Comparison of ENCODE assay signal across 8 cellular contexts in the genomic region with DNA sequence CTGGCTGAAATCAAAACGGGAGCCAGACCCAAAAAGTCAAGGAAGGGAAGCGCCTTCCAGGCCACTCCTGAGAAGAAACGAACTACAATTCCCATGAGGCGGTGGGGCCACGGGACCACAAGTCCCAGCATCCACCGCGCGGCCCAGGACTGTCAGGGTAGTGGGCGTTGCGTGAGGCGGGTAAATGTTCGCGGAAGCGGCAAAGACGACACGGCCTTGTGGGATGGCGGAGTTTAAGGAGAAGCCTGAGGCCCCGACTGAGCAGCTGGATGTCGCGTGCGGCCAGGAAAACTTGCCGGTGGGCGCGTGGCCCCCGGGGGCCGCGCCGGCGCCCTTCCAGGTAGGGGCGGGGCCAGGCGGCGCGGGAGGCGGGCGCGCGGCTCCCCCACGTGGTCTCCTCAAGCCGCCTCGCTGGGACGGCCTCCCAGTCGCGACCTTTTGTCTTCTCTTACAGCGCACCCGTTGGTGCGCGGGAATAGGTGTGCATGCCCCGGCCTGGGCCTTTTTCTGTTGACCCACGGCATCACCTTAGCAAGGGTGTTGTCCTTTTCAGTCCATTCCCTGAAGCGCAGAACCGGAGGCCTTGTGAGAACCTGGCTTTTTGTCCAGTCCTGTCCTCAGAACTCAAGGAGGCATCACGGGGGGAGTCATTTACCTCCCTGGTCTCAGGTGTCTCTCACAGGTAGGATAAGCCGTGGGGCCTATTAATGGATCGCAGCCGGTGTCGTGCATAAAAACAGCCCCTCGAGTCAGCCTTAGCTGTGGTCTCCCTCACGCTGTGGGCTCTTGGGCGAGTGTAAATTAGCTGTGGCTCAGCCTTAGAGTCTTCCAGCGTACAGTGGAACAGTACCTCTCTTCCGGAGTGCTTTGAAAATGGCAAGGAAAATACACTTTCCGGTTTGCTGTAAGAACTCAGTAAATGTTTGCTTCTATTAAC.
DNase-seq lines count a peak whose midpoint lies in the region; ATAC-seq and TF ChIP-seq lines count a peak whose summit lies in the region.

SETMAR (plus strand) TSS at position 183 of the 937 bp plus-strand sequence; CDS start at position 185, 2 bp downstream.

- peaks cover 4% of the 10 kb centered on the region; the same call in 1 of the 2 replicates for H3K9me3 ChIP-seq in DOHH2 (ENCODE audit: control insufficient read depth, insufficient read depth, low read length)
- H3K9me3 ChIP-seq in KOPT-K1 (ENCODE audit: insufficient read depth, low read length, poor library complexity, severe bottlenecking), result no peaks in the 10 kb centered on the region

- no peaks in the 10 kb centered on the region for H3K27me3 Mint-ChIP-seq in nephron (ENCODE audit: low read depth)
- H3K27me3 Mint-ChIP-seq in stimulated activated naive CD8-positive, alpha-beta T cell treated with anti-CD3 and anti-CD28 coated beads, Interleukin-15, Interleukin-2, amounts not matched to agents 100 ng/mL and 50 ng/mL, for 24 hours, result no peaks in the 10 kb centered on the region

- peaks cover 39% of the 10 kb centered on the region for H3K36me3 Mint-ChIP-seq in nephron (ENCODE audit: low read depth)
- H3K36me3 Mint-ChIP-seq in stimulated activated naive CD8-positive, alpha-beta T cell treated with anti-CD3 and anti-CD28 coated beads, Interleukin-15, Interleukin-2, amounts not matched to agents 100 ng/mL and 50 ng/mL, for 24 hours (ENCODE audit: low read depth), result peaks cover 31% of the 10 kb centered on the region

- H3K27me3 ChIP-seq in DOHH2 (ENCODE audit: control insufficient read depth, low read length), result peaks cover 4% of the 10 kb centered on the region; the same call in 1 of the 2 replicates

- peak within 1 kb of the TSS; percentile 100 for H3K4me3 ChIP-seq in DOHH2 (ENCODE audit: low read length)
- H3K4me3 ChIP-seq in fibroblast of pulmonary artery (replicated peaks; ENCODE audit: low read depth, low read length), result peak within 1 kb of the TSS; percentile 81

- H3K27ac Mint-ChIP-seq in nephron, result peak within 1 kb of the TSS; percentile 99
- peak within 1 kb of the TSS; percentile 97 for H3K27ac Mint-ChIP-seq in stimulated activated naive CD8-positive, alpha-beta T cell treated with anti-CD3 and anti-CD28 coated beads, Interleukin-15, Interleukin-2, amounts not matched to agents 100 ng/mL and 50 ng/mL, for 24 hours

- H3K4me1 Mint-ChIP-seq in nephron, result peaks cover 33% of the 10 kb centered on the region
- H3K4me1 Mint-ChIP-seq in stimulated activated naive CD8-positive, alpha-beta T cell treated with anti-CD3 and anti-CD28 coated beads, Interleukin-15, Interleukin-2, amounts not matched to agents 100 ng/mL and 50 ng/mL, for 24 hours (ENCODE audit: low read depth), result peaks cover 27% of the 10 kb centered on the region

- H3K4me2 ChIP-seq in DOHH2 (ENCODE audit: low read length), result peak within 1 kb of the TSS; percentile 98

- H4K20me1 ChIP-seq in DOHH2 (ENCODE audit: control insufficient read depth, insufficient read depth, low read depth, low read length), result no peaks in the 10 kb centered on the region

- peaks cover 21% of the 10 kb centered on the region for H3K4me1 ChIP-seq in DOHH2 (ENCODE audit: control insufficient read depth, low read length)

- peaks cover 38% of the 10 kb centered on the region for H3K79me2 ChIP-seq in DOHH2 (ENCODE audit: control insufficient read depth, low read length)

- no peaks in the 10 kb centered on the region for H3K9me3 Mint-ChIP-seq in nephron
- no peaks in the 10 kb centered on the region for H3K9me3 Mint-ChIP-seq in stimulated activated naive CD8-positive, alpha-beta T cell treated with anti-CD3 and anti-CD28 coated beads, Interleukin-15, Interleukin-2, amounts not matched to agents 100 ng/mL and 50 ng/mL, for 24 hours

- H3K4me3 Mint-ChIP-seq in nephron, result peak within 1 kb of the TSS; percentile 97 to 99 (median 97)
- H3K4me3 Mint-ChIP-seq in stimulated activated naive CD8-positive, alpha-beta T cell treated with anti-CD3 and anti-CD28 coated beads, Interleukin-15, Interleukin-2, amounts not matched to agents 100 ng/mL and 50 ng/mL, for 24 hours, result peak within 1 kb of the TSS; percentile 93

- no peaks in the 10 kb centered on the region for H3K9me2 ChIP-seq in DOHH2 (replicated peaks; ENCODE audit: control insufficient read depth, low read length)

- H3F3A ChIP-seq in DOHH2 (ENCODE audit: control insufficient read depth, insufficient read depth), result no peaks in the 10 kb centered on the region

- peak; percentile 74 for DNase-seq in activated T-helper 9 cell treated with anti-CD3 and anti-CD28 coated beads, Interleukin-2, amount 50 U/mL, for 16 hours (ENCODE audit: low read depth)
- DNase-seq in fibroblast of pulmonary artery (ENCODE audit: low read depth), result peak; percentile 88

- peak; percentile 76 for TF ChIP-seq POLR2A in Raji (IDR thresholded peaks at IDR 0.05; ENCODE audit: insufficient read depth, low read depth, low read length)

- H3K36me3 ChIP-seq in DOHH2 (ENCODE audit: control insufficient read depth, low read length), result peaks cover 17% of the 10 kb centered on the region
- peaks cover 21% of the 10 kb centered on the region for H3K36me3 ChIP-seq in KOPT-K1 (ENCODE audit: insufficient read depth, low read length)

- TF ChIP-seq CTCF in DOHH2 (IDR thresholded peaks at IDR 0.05; ENCODE audit: low read depth, low read length, poor library complexity, severe bottlenecking) (no peak), fibroblast of pulmonary artery (IDR thresholded peaks at IDR 0.05; ENCODE audit: low read length, missing control alignments) (no peak), nephron (IDR thresholded peaks at IDR 0.05; ENCODE audit: unreplicated experiment in 3 of 3) (no peak)

- ATAC-seq in GM21825 (IDR thresholded peaks at IDR 0.05; ENCODE audit: unreplicated experiment), result peak; percentile 99

- H3K27ac ChIP-seq in DOHH2 (ENCODE audit: low read depth, low read length) (peak within 1 kb of the TSS; percentile 74), KOPT-K1 (ENCODE audit: low read depth, low read length, poor library complexity, severe bottlenecking) (peak within 1 kb of the TSS; percentile 93)

Comparison
In these comparisons a context has a peak if more than half of its experiments do, and no peak if none do; other contexts are left out.
1. Peak in every context shown above with its lines: DNase-seq, ATAC-seq, H3K4me3 ChIP-seq and H3K27ac ChIP-seq.